In genomic region chr2:96859681-96860064, GRCh38 we compare ENCODE assay signal across 2 cellular contexts.
TF ChIP-seq lines count a peak whose summit lies in the region.

No MANE protein-coding gene starts in this region.

TF ChIP-seq in GM23338, 12 proteins besides CTCF, POLR2A, EP300 and RAD21 (continued from another document):
- TF ChIP-seq POLR2AphosphoS5 (IDR thresholded peaks at IDR 0.05; ENCODE audit: low read depth) (no peak), ETS1 (IDR thresholded peaks at IDR 0.05) (no peak), CREB1 (CRISPR knock-in tag; IDR thresholded peaks at IDR 0.05; ENCODE audit: low read depth) (no peak), EZH2 (IDR thresholded peaks at IDR 0.05; ENCODE audit: low read depth, unreplicated experiment) (no peak), EZH2phosphoT487 (IDR thresholded peaks at IDR 0.05; ENCODE audit: unreplicated experiment) (no peak), JUNB (IDR thresholded peaks at IDR 0.05; ENCODE audit: unreplicated experiment) (no peak), STAT1 (IDR thresholded peaks at IDR 0.05; ENCODE audit: unreplicated experiment) (no peak), NANOG (IDR thresholded peaks at IDR 0.05; ENCODE audit: borderline replicate concordance) (no peak), ZNF114 (CRISPR knock-in tag; IDR thresholded peaks at IDR 0.05) (no peak), REST (IDR thresholded peaks at IDR 0.05; ENCODE audit: unreplicated experiment) (no peak), ZNF462 (CRISPR knock-in tag; IDR thresholded peaks at IDR 0.05) (no peak)

TF ChIP-seq in SK-N-SH, 30 proteins besides CTCF, POLR2A, EP300 and RAD21 (continued from another document):
- no peak for TF ChIP-seq TAF1 (IDR thresholded peaks at IDR 0.05; ENCODE audit: borderline replicate concordance, low read depth, low read length)
- no peak for TF ChIP-seq SIN3A (IDR thresholded peaks at IDR 0.05; ENCODE audit: borderline replicate concordance, low read depth, low read length)
- TF ChIP-seq FOXM1 (IDR thresholded peaks at IDR 0.05; ENCODE audit: low read depth), result no peak
- TF ChIP-seq RFX5 (IDR thresholded peaks at IDR 0.05; ENCODE audit: low read length), result no peak
- no peak for TF ChIP-seq JUND (IDR thresholded peaks at IDR 0.05)
- no peak for TF ChIP-seq RCOR1 (IDR thresholded peaks at IDR 0.05; ENCODE audit: low read length)
- no peak for TF ChIP-seq SMC3 (IDR thresholded peaks at IDR 0.05; ENCODE audit: low read depth, low read length)
- TF ChIP-seq ZBTB33 (IDR thresholded peaks at IDR 0.05; ENCODE audit: borderline replicate concordance, low read depth), result no peak
